In the genomic region with DNA sequence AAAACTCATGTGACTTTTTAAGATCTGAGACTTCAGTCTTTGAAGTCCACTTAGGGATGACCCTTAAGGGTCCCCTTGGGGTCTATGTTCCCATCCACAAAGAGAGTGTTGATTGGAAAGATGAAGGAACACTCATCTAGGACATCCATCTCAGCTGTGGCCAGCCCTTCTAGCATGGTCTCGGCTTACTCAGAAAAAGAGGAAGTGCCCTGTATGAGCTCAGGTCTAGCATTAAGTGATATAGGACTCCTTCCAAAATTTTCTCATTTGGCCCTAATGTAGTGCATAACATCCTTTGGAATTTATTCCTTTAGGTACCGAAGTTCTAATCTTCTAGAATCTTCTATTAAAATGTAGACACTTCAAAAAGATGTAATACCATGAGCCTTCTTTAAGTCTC, we compare ENCODE assay signal across 23 cellular contexts.
"Had no signal": no experiment of that assay in that cellular context is flagged by ENCODE, and none has a peak within 500 bp of the region (broad histone marks: within the 10 kb centered on the region; RNA-seq: fewer than 3 reads in every experiment).

No MANE protein-coding gene starts in this region.

- H3K27ac ChIP-seq: esophagus muscularis mucosa, gastroesophageal sphincter, heart left ventricle, neutrophil, pancreas, right lobe of liver, stomach, vagina, WERI-Rb-1 had no signal

- H3K4me1 ChIP-seq: pancreas had no signal

- H3K27ac Mint-ChIP-seq: activated naive CD8-positive, alpha-beta T cell; dendritic cell treated with granulocyte-macrophage colony-stimulating factor and Interleukin-4, amounts not matched to agents 40 ng/mL and 50 ng/mL, for 4 days had no signal

- H3K9me3 ChIP-seq: esophagus muscularis mucosa, gastroesophageal sphincter, heart left ventricle, neutrophil, pancreas, right lobe of liver, stomach, vagina had no signal

- H3K4me3 ChIP-seq: esophagus muscularis mucosa, gastroesophageal sphincter, heart left ventricle, pancreas, right lobe of liver, stomach, vagina had no signal

- H3K4me1 Mint-ChIP-seq: naive thymus-derived CD8-positive, alpha-beta T cell had no signal

- H3K9me3 Mint-ChIP-seq: dendritic cell treated with granulocyte-macrophage colony-stimulating factor and Interleukin-4, amounts not matched to agents 40 ng/mL and 50 ng/mL, for 4 days; naive thymus-derived CD8-positive, alpha-beta T cell had no signal

- ATAC-seq: gastroesophageal sphincter; heart left ventricle; left ventricle myocardium superior; naive thymus-derived CD8-positive, alpha-beta T cell; pancreas; right lobe of liver had no signal

- DNase-seq: activated CD4-positive, alpha-beta T cell treated with anti-CD3 and anti-CD28 coated beads for 1 hour; activated CD4-positive, alpha-beta T cell treated with anti-CD3 and anti-CD28 coated beads, Interleukin-2, amount 50 U/mL, for 4 hours; activated gamma-delta T cell; amniotic stem cell; effector memory CD4-positive, alpha-beta T cell; heart left ventricle; left ventricle myocardium superior; mesenchymal stem cell; naive thymus-derived CD8-positive, alpha-beta T cell; pancreas; right lobe of liver; small intestine; stimulated activated CD4-positive, alpha-beta T cell treated with anti-CD3 and anti-CD28 coated beads, Interleukin-15, amount 100 ng/mL, for 24 hours; stimulated activated CD4-positive, alpha-beta T cell treated with anti-CD3 and anti-CD28 coated beads, Interleukin-4, amount 100 ng/mL, for 1 hour; stomach; trophoblast cell; WERI-Rb-1 had no signal

- H3K4me3 Mint-ChIP-seq: activated naive CD8-positive, alpha-beta T cell; dendritic cell treated with granulocyte-macrophage colony-stimulating factor and Interleukin-4, amounts not matched to agents 40 ng/mL and 50 ng/mL, for 4 days; naive thymus-derived CD8-positive, alpha-beta T cell had no signal

- H3K36me3 ChIP-seq: esophagus muscularis mucosa, gastroesophageal sphincter, heart left ventricle, neutrophil, pancreas, right lobe of liver, stomach, vagina, WERI-Rb-1 had no signal

- H3K27me3 ChIP-seq: esophagus muscularis mucosa, gastroesophageal sphincter, heart left ventricle, neutrophil, pancreas, right lobe of liver, stomach, vagina had no signal

- H3K36me3 Mint-ChIP-seq: activated naive CD8-positive, alpha-beta T cell; naive thymus-derived CD8-positive, alpha-beta T cell had no signal
